ENCODE assay signal across 39 cellular contexts in the genomic region with DNA sequence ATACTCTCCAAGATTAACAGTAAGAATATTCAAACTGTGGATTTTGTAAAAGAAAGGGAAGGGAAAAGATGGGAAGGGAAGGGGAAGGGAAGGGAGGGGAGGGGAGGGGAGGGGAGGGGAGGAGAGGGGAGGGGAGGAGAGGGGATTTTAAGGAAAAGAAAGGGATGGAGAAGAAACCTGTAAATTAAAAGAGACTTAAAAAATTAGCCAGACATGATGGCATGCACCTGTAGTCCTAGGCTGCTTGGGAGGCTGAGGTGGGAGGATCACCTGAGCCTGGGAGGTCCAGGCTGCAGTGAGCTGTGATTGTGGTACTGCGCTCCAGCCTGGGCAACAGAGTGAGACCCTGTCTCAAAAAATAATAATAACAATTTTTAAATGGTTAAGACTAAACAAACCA.
"Had no signal": no experiment of that assay in that cellular context is flagged by ENCODE, and none has a peak within 500 bp of the region (broad histone marks: within the 10 kb centered on the region; RNA-seq: fewer than 3 reads in every experiment).

No MANE protein-coding gene starts in this region.

- H3K4me3 ChIP-seq: adrenal gland, ascending aorta, body of pancreas, breast epithelium, cardiac muscle cell had no signal

- H3K9me3 Mint-ChIP-seq: activated naive CD4-positive, alpha-beta T cell treated with anti-CD3 and anti-CD28 coated beads for 36 hours; activated naive CD4-positive, alpha-beta T cell treated with anti-CD3 and anti-CD28 coated beads, Interleukin-2, amount 10 ng/mL, durations not matched to agents 7 days and 5 days; activated naive CD4-positive, alpha-beta T cell treated with anti-CD3 and anti-CD28 coated beads, Interleukin-2, amount 50 U/mL, for 24 hours; activated naive CD4-positive, alpha-beta T cell treated with anti-CD3 and anti-CD28 coated beads, Interleukin-2, amount 50 U/mL, for 72 hours; activated naive CD8-positive, alpha-beta T cell treated with anti-CD3 and anti-CD28 coated beads for 36 hours; activated naive CD8-positive, alpha-beta T cell treated with anti-CD3 and anti-CD28 coated beads, Interleukin-2, amount 10 ng/mL, durations not matched to agents 7 days and 5 days; activated naive CD8-positive, alpha-beta T cell treated with anti-CD3 and anti-CD28 coated beads, Interleukin-2, amount 50 U/mL, for 24 hours; activated T-cell treated with anti-CD3 and anti-CD28 coated beads, Interleukin-2, amount 50 U/mL, for 24 hours; activated T-cell treated with anti-CD3 and anti-CD28 coated beads, Interleukin-2, amount 50 U/mL, for 4 hours; activated T-helper 1 cell treated with anti-CD3 and anti-CD28 coated beads, Interleukin-12 subunit alpha, Interleukin-12 subunit beta, Interleukin-2, Interleukin-4 antibody, amounts not matched to agents 30 ng/mL and 10 ng/mL and 1 ng/mL, durations not matched to agents 14 hours and 24 hours and 36 hours; activated T-helper 2 cell treated with anti-CD3 and anti-CD28 coated beads, Interferon-gamma antibody, Interleukin-2, Interleukin-4, amounts not matched to agents 10 μg/mL and 5 μg/mL and 100 μg/mL, durations not matched to agents 14 hours and 24 hours and 36 hours; brain; central memory CD8-positive, alpha-beta T cell had no signal

- H3K4me1 ChIP-seq: adrenal gland, ascending aorta, body of pancreas, breast epithelium had no signal

- H3K27me3 Mint-ChIP-seq: activated naive CD4-positive, alpha-beta T cell treated with anti-CD3 and anti-CD28 coated beads, Interleukin-2, amount 50 U/mL, for 24 hours; activated T-helper 17 cell treated with anti-CD3 and anti-CD28 coated beads, Interleukin-2, amount 50 U/mL, for 72 hours; brain had no signal

- DNase-seq: activated effector memory CD4-positive, alpha-beta T cell treated with anti-CD3 and anti-CD28 coated beads, Interleukin-2, amount 50 U/mL, for 16 hours; activated effector memory CD4-positive, alpha-beta T cell treated with Interleukin-2 at 50 U/mL for 16 hours; activated gamma-delta T cell; activated gamma-delta T cell treated with Interleukin-2 at 50 U/mL for 16 hours; activated naive CD4-positive, alpha-beta T cell; activated naive CD4-positive, alpha-beta T cell treated with anti-CD3 and anti-CD28 coated beads for 36 hours; activated naive CD4-positive, alpha-beta T cell treated with anti-CD3 and anti-CD28 coated beads, Interleukin-2, amount 10 ng/mL, durations not matched to agents 7 days and 5 days; activated naive CD4-positive, alpha-beta T cell treated with anti-CD3 and anti-CD28 coated beads, Interleukin-2, amount 50 U/mL, for 16 hours; activated naive CD4-positive, alpha-beta T cell treated with Interleukin-2 at 50 U/mL for 16 hours; activated naive CD8-positive, alpha-beta T cell treated with anti-CD3 and anti-CD28 coated beads for 36 hours; activated naive CD8-positive, alpha-beta T cell treated with anti-CD3 and anti-CD28 coated beads, Interleukin-2, amount 10 ng/mL, durations not matched to agents 7 days and 5 days; activated naive CD8-positive, alpha-beta T cell treated with anti-CD3 and anti-CD28 coated beads, Interleukin-2, amount 50 U/mL, for 24 hours; activated T-cell treated with anti-CD3 and anti-CD28 coated beads, Interleukin-2, amount 50 U/mL, for 24 hours; activated T-cell treated with anti-CD3 and anti-CD28 coated beads, Interleukin-2, amount 50 U/mL, for 4 hours; activated T-cell treated with anti-CD3 and anti-CD28 coated beads, Interleukin-2, amount 50 U/mL, for 48 hours; activated T-cell treated with anti-CD3 and anti-CD28 coated beads, Interleukin-2, amount 50 U/mL, for 72 hours; adrenal gland; amniotic stem cell; amygdala; anterior cingulate cortex; aorta; body of pancreas; brain microvascular endothelial cell; caudate nucleus; central memory CD4-positive, alpha-beta T cell; cerebellar nuclear complex had no signal

- H3K36me3 ChIP-seq: adrenal gland, ascending aorta, brain microvascular endothelial cell, breast epithelium, cardiac muscle cell had no signal

- H3K27me3 ChIP-seq: adrenal gland, ascending aorta, body of pancreas, brain microvascular endothelial cell, breast epithelium, cardiac muscle cell had no signal

- H3K9me3 ChIP-seq: adrenal gland, ascending aorta, body of pancreas, breast epithelium had no signal

- H3K27ac ChIP-seq: adrenal gland, ascending aorta, body of pancreas, brain microvascular endothelial cell, breast epithelium, cardiac muscle cell had no signal

- H3K4me1 Mint-ChIP-seq: activated naive CD4-positive, alpha-beta T cell treated with anti-CD3 and anti-CD28 coated beads, Interleukin-2, amount 10 ng/mL, durations not matched to agents 7 days and 5 days; activated naive CD4-positive, alpha-beta T cell treated with anti-CD3 and anti-CD28 coated beads, Interleukin-2, amount 50 U/mL, for 24 hours; activated naive CD8-positive, alpha-beta T cell treated with anti-CD3 and anti-CD28 coated beads for 36 hours; activated naive CD8-positive, alpha-beta T cell treated with anti-CD3 and anti-CD28 coated beads, Interleukin-2, amount 10 ng/mL, durations not matched to agents 7 days and 5 days; activated naive CD8-positive, alpha-beta T cell treated with anti-CD3 and anti-CD28 coated beads, Interleukin-2, amount 50 U/mL, for 24 hours; activated T-helper 17 cell treated with anti-CD3 and anti-CD28 coated beads, Interleukin-2, amount 50 U/mL, for 72 hours; brain; central memory CD8-positive, alpha-beta T cell had no signal

- H3K36me3 Mint-ChIP-seq: activated naive CD4-positive, alpha-beta T cell treated with anti-CD3 and anti-CD28 coated beads, Interleukin-2, amount 10 ng/mL, durations not matched to agents 7 days and 5 days; activated naive CD4-positive, alpha-beta T cell treated with anti-CD3 and anti-CD28 coated beads, Interleukin-2, amount 50 U/mL, for 24 hours; activated naive CD4-positive, alpha-beta T cell treated with anti-CD3 and anti-CD28 coated beads, Interleukin-2, amount 50 U/mL, for 72 hours; activated naive CD8-positive, alpha-beta T cell; activated naive CD8-positive, alpha-beta T cell treated with anti-CD3 and anti-CD28 coated beads for 36 hours; activated naive CD8-positive, alpha-beta T cell treated with anti-CD3 and anti-CD28 coated beads, Interleukin-2, amount 10 ng/mL, durations not matched to agents 7 days and 5 days; brain had no signal

- H3K27ac Mint-ChIP-seq: activated naive CD4-positive, alpha-beta T cell treated with anti-CD3 and anti-CD28 coated beads for 36 hours; activated naive CD4-positive, alpha-beta T cell treated with anti-CD3 and anti-CD28 coated beads, Interleukin-2, amount 10 ng/mL, durations not matched to agents 7 days and 5 days; activated naive CD4-positive, alpha-beta T cell treated with anti-CD3 and anti-CD28 coated beads, Interleukin-2, amount 50 U/mL, for 24 hours; activated naive CD4-positive, alpha-beta T cell treated with anti-CD3 and anti-CD28 coated beads, Interleukin-2, amount 50 U/mL, for 72 hours; activated naive CD8-positive, alpha-beta T cell; activated naive CD8-positive, alpha-beta T cell treated with anti-CD3 and anti-CD28 coated beads for 36 hours; activated naive CD8-positive, alpha-beta T cell treated with anti-CD3 and anti-CD28 coated beads, Interleukin-2, amount 10 ng/mL, durations not matched to agents 7 days and 5 days; activated naive CD8-positive, alpha-beta T cell treated with anti-CD3 and anti-CD28 coated beads, Interleukin-2, amount 50 U/mL, for 24 hours; activated T-cell treated with anti-CD3 and anti-CD28 coated beads, Interleukin-2, amount 50 U/mL, for 24 hours; activated T-cell treated with anti-CD3 and anti-CD28 coated beads, Interleukin-2, amount 50 U/mL, for 72 hours; activated T-helper 1 cell treated with anti-CD3 and anti-CD28 coated beads, Interleukin-12 subunit alpha, Interleukin-12 subunit beta, Interleukin-2, Interleukin-4 antibody, amounts not matched to agents 30 ng/mL and 10 ng/mL and 1 ng/mL, durations not matched to agents 14 hours and 24 hours and 36 hours; activated T-helper 2 cell treated with anti-CD3 and anti-CD28 coated beads, Interferon-gamma antibody, Interleukin-2, Interleukin-4, amounts not matched to agents 10 μg/mL and 5 μg/mL and 100 μg/mL, durations not matched to agents 14 hours and 24 hours and 36 hours; brain had no signal

- ATAC-seq: activated naive CD8-positive, alpha-beta T cell treated with anti-CD3 and anti-CD28 coated beads, Interleukin-2, amount 50 U/mL, for 24 hours; activated T-cell treated with anti-CD3 and anti-CD28 coated beads, Interleukin-2, amount 50 U/mL, for 4 hours; body of pancreas had no signal

- H3K4me3 Mint-ChIP-seq: activated naive CD4-positive, alpha-beta T cell treated with anti-CD3 and anti-CD28 coated beads for 36 hours; activated naive CD4-positive, alpha-beta T cell treated with anti-CD3 and anti-CD28 coated beads, Interleukin-2, amount 10 ng/mL, durations not matched to agents 7 days and 5 days; activated naive CD4-positive, alpha-beta T cell treated with anti-CD3 and anti-CD28 coated beads, Interleukin-2, amount 50 U/mL, for 24 hours; activated naive CD8-positive, alpha-beta T cell; activated naive CD8-positive, alpha-beta T cell treated with anti-CD3 and anti-CD28 coated beads for 36 hours; activated naive CD8-positive, alpha-beta T cell treated with anti-CD3 and anti-CD28 coated beads, Interleukin-2, amount 10 ng/mL, durations not matched to agents 7 days and 5 days; activated naive CD8-positive, alpha-beta T cell treated with anti-CD3 and anti-CD28 coated beads, Interleukin-2, amount 50 U/mL, for 24 hours; activated T-cell treated with anti-CD3 and anti-CD28 coated beads, Interleukin-2, amount 50 U/mL, for 24 hours; activated T-cell treated with anti-CD3 and anti-CD28 coated beads, Interleukin-2, amount 50 U/mL, for 4 hours; activated T-cell treated with anti-CD3 and anti-CD28 coated beads, Interleukin-2, amount 50 U/mL, for 72 hours; activated T-helper 1 cell treated with anti-CD3 and anti-CD28 coated beads, Interleukin-12 subunit alpha, Interleukin-12 subunit beta, Interleukin-2, Interleukin-4 antibody, amounts not matched to agents 30 ng/mL and 10 ng/mL and 1 ng/mL, durations not matched to agents 14 hours and 24 hours and 36 hours; brain; central memory CD8-positive, alpha-beta T cell had no signal

- FAIRE-seq: astrocyte, bronchial epithelial cell had no signal
